38 cellular contexts compared by ENCODE assay signal in genomic region chr11:114685097-114685496, GRCh38. TPM values are rescaled to one million over a fixed set of nuclear protein-coding genes. Genes with fewer than 3 reads are reported as not detected.
DNase-seq lines count a peak whose midpoint lies in the region; ATAC-seq and TF ChIP-seq lines count a peak whose summit lies in the region.
"Had no signal": no experiment of that assay in that cellular context is flagged by ENCODE, and none has a peak within 500 bp of the region (broad histone marks: within the 10 kb centered on the region; RNA-seq: fewer than 3 reads in every experiment).

No MANE protein-coding gene starts in this region.

- no peaks in the 10 kb centered on the region for H3K36me3 ChIP-seq in colonic mucosa
- no peaks in the 10 kb centered on the region for H3K36me3 ChIP-seq in mucosa of descending colon (ENCODE audit: low read depth)
- H3K36me3 ChIP-seq: BE2C; BLaER1; BLaER1 treated with 17β-estradiol and CSF1 and Interleukin-3, amounts not matched to agents 10 nM and 100 nM had no signal

- no peaks in the 10 kb centered on the region for H3K36me3 Mint-ChIP-seq in activated CD4-positive, alpha-beta T cell treated with anti-CD3 and anti-CD28 coated beads, Interleukin-2, amount 10 ng/mL, durations not matched to agents 24 days and 14 days (ENCODE audit: low read depth)
- H3K36me3 Mint-ChIP-seq in activated CD4-positive, alpha-beta T cell treated with anti-CD3 and anti-CD28 coated beads for 36 hours (ENCODE audit: low read depth): no peaks in the 10 kb centered on the region
- H3K36me3 Mint-ChIP-seq: CD14-positive monocyte; CD4-positive, alpha-beta memory T cell; CD4-positive, CD25-positive, alpha-beta regulatory T cell; CD8-positive, alpha-beta memory T cell; CD8-positive, alpha-beta T cell had no signal

- POLR2A ChIA-PET in activated CD4-positive, alpha-beta T cell treated with anti-CD3 and anti-CD28 coated beads for 36 hours (lab: Charles Lee): no interaction called here

- no peaks in the 10 kb centered on the region for H3K4me1 ChIP-seq in colonic mucosa
- peaks cover 4% of the 10 kb centered on the region for H3K4me1 ChIP-seq in mucosa of descending colon (ENCODE audit: low read depth)
- H3K4me1 ChIP-seq: A549; BE2C; BLaER1; BLaER1 treated with 17β-estradiol and CSF1 and Interleukin-3, amounts not matched to agents 10 nM and 100 nM; Caco-2 had no signal

- CTCF ChIA-PET in activated CD4-positive, alpha-beta T cell treated with anti-CD3 and anti-CD28 coated beads for 36 hours (lab: Charles Lee): no interaction called here

- no peaks in the 10 kb centered on the region for H3K27me3 Mint-ChIP-seq in activated CD4-positive, alpha-beta T cell treated with anti-CD3 and anti-CD28 coated beads, Interleukin-2, amount 10 ng/mL, durations not matched to agents 24 days and 14 days
- H3K27me3 Mint-ChIP-seq in activated CD4-positive, alpha-beta T cell treated with anti-CD3 and anti-CD28 coated beads for 36 hours: no peaks in the 10 kb centered on the region
- H3K27me3 Mint-ChIP-seq: B cell; CD4-positive, alpha-beta memory T cell; CD4-positive, CD25-positive, alpha-beta regulatory T cell had no signal

- no peaks in the 10 kb centered on the region for H3K9me3 Mint-ChIP-seq in activated CD4-positive, alpha-beta T cell treated with anti-CD3 and anti-CD28 coated beads, Interleukin-2, amount 10 ng/mL, durations not matched to agents 24 days and 14 days
- peaks cover 4% of the 10 kb centered on the region for H3K9me3 Mint-ChIP-seq in activated CD4-positive, alpha-beta T cell treated with anti-CD3 and anti-CD28 coated beads for 36 hours (ENCODE audit: low read depth)

- H3K4me1 Mint-ChIP-seq in activated CD4-positive, alpha-beta T cell treated with anti-CD3 and anti-CD28 coated beads, Interleukin-2, amount 10 ng/mL, durations not matched to agents 24 days and 14 days: no peaks in the 10 kb centered on the region
- H3K4me1 Mint-ChIP-seq in activated CD4-positive, alpha-beta T cell treated with anti-CD3 and anti-CD28 coated beads for 36 hours: no peaks in the 10 kb centered on the region
- H3K4me1 Mint-ChIP-seq: B cell; CD14-positive monocyte; CD4-positive, alpha-beta memory T cell; CD8-positive, alpha-beta memory T cell had no signal

- ATAC-seq in activated CD4-positive, alpha-beta T cell treated with anti-CD3 and anti-CD28 coated beads for 36 hours: no peak
- ATAC-seq in left colon (peak; percentile 80), mucosa of descending colon (peak; percentile 70)
- ATAC-seq: A549; CD8-positive, alpha-beta T cell had no signal

- intact Hi-C loops in activated CD4-positive, alpha-beta T cell treated with anti-CD3 and anti-CD28 coated beads, Interleukin-2, amount 10 ng/mL, durations not matched to agents 24 days and 14 days (cut with micrococcal nuclease): no loop called here
- intact Hi-C loops in activated CD4-positive, alpha-beta T cell treated with anti-CD3 and anti-CD28 coated beads for 36 hours (cut with DNase I, micrococcal nuclease): no loop called here
- intact Hi-C loops in colonic mucosa (cut with DNase I) (no loop called here), left colon (cut with DNase I, micrococcal nuclease) (no loop called here), mucosa of descending colon (cut with DNase I, micrococcal nuclease) (no loop called here)

- DNase-seq in activated CD4-positive, alpha-beta T cell treated with anti-CD3 and anti-CD28 coated beads, Interleukin-2, amount 10 ng/mL, durations not matched to agents 24 days and 14 days: peak; percentile 16
- DNase-seq in activated CD4-positive, alpha-beta T cell treated with anti-CD3 and anti-CD28 coated beads for 36 hours: no peak
- no peak for DNase-seq in colonic mucosa
- DNase-seq in left colon: no peak
- no peak for DNase-seq in mucosa of descending colon
- no peak for DNase-seq in activated CD8-positive, alpha-beta memory T cell treated with anti-CD3 and anti-CD28 coated beads, Interleukin-2, amount 50 U/mL, for 4 hours
- DNase-seq in medulla oblongata (ENCODE audit: extremely low spot score): no peak
- no peak for DNase-seq in GM10266 (ENCODE audit: extremely low spot score)
- DNase-seq: 8988T; ACHN; AML-193; BE2C; C1 segment of cervical spinal cord; Caco-2; Calu3; CD4-positive, alpha-beta memory T cell; CD4-positive, alpha-beta T cell; CD4-positive, CD25-positive, alpha-beta regulatory T cell; CD8-positive, alpha-beta memory T cell; CD8-positive, alpha-beta T cell; COR-L47; DMS 273 treated with DMSO at 0.1 percent for 48 hours; DMS153; DMS53; DMS79; DMS79 treated with DMSO at 0.1 percent for 48 hours; DND-41; EL had no signal

- TF ChIP-seq CTCF in colonic mucosa (IDR thresholded peaks at IDR 0.05) (no peak), mucosa of descending colon (IDR thresholded peaks at IDR 0.05) (no peak), GM10266 (IDR thresholded peaks at IDR 0.05; ENCODE audit: control insufficient read depth, insufficient read depth, low read depth, missing control alignments) (no peak)

- H3K4me3 ChIP-seq in colonic mucosa: no peak overlapping the region
- no peak overlapping the region for H3K4me3 ChIP-seq in mucosa of descending colon
- H3K4me3 ChIP-seq: A549; BLaER1; BLaER1 treated with 17β-estradiol and CSF1 and Interleukin-3, amounts not matched to agents 10 nM and 100 nM had no signal

- H3K27me3 ChIP-seq in colonic mucosa: no peaks in the 10 kb centered on the region
- H3K27me3 ChIP-seq: BLaER1; BLaER1 treated with 17β-estradiol and CSF1 and Interleukin-3, amounts not matched to agents 10 nM and 100 nM had no signal

- no peak overlapping the region for H3K9ac ChIP-seq in colonic mucosa (ENCODE audit: low read depth in 2 of 2, low read length in 2 of 2)
- H3K9ac ChIP-seq: BLaER1; BLaER1 treated with 17β-estradiol and CSF1 and Interleukin-3, amounts not matched to agents 10 nM and 100 nM had no signal

- H3K4me3 Mint-ChIP-seq in activated CD4-positive, alpha-beta T cell treated with anti-CD3 and anti-CD28 coated beads, Interleukin-2, amount 10 ng/mL, durations not matched to agents 24 days and 14 days: no peak overlapping the region
- H3K4me3 Mint-ChIP-seq in activated CD4-positive, alpha-beta T cell treated with anti-CD3 and anti-CD28 coated beads for 36 hours: no peak overlapping the region
- H3K4me3 Mint-ChIP-seq: B cell; CD14-positive monocyte; CD4-positive, alpha-beta memory T cell; CD4-positive, alpha-beta T cell; CD4-positive, CD25-positive, alpha-beta regulatory T cell; CD8-positive, alpha-beta memory T cell; CD8-positive, alpha-beta T cell had no signal

- peak overlapping the region; percentile 24 for H3K27ac ChIP-seq in colonic mucosa
- H3K27ac ChIP-seq: 22Rv1; A549; BLaER1; BLaER1 treated with 17β-estradiol and CSF1 and Interleukin-3, amounts not matched to agents 10 nM and 100 nM; C4-2B had no signal

- no peak overlapping the region for H3K27ac Mint-ChIP-seq in activated CD4-positive, alpha-beta T cell treated with anti-CD3 and anti-CD28 coated beads, Interleukin-2, amount 10 ng/mL, durations not matched to agents 24 days and 14 days
- no peak overlapping the region for H3K27ac Mint-ChIP-seq in activated CD4-positive, alpha-beta T cell treated with anti-CD3 and anti-CD28 coated beads for 36 hours
- H3K27ac Mint-ChIP-seq: B cell; CD14-positive monocyte; CD4-positive, alpha-beta memory T cell; CD4-positive, alpha-beta T cell; CD4-positive, CD25-positive, alpha-beta regulatory T cell; CD8-positive, alpha-beta memory T cell; CD8-positive, alpha-beta T cell had no signal

- H3K9me3 ChIP-seq in colonic mucosa (no peaks in the 10 kb centered on the region), mucosa of descending colon (no peaks in the 10 kb centered on the region)
- H3K9me3 ChIP-seq: A549, BE2C had no signal

RNA-seq across cellular contexts. Expression of gene NXPE2, which starts 6.8 kb away (rescaled TPM):
- total RNA-seq in activated CD4-positive, alpha-beta T cell treated with anti-CD3 and anti-CD28 coated beads, Interleukin-2, amount 10 ng/mL, durations not matched to agents 24 days and 14 days: not detected in 2 replicates
- total RNA-seq in activated CD4-positive, alpha-beta T cell treated with anti-CD3 and anti-CD28 coated beads for 36 hours: not detected
- total RNA-seq in colonic mucosa: 10 to 100 TPM; 22.2 to 33.8 TPM
- 10 to 100 TPM; 17.0 to 28.1 TPM for total RNA-seq in left colon
- total RNA-seq in mucosa of descending colon: 10 to 100 TPM; 20.4 to 43.8 (median 24.9) TPM
- total RNA-seq: A172; A673; B cell; Caco-2; Calu3; CD4-positive, alpha-beta memory T cell; CD4-positive, alpha-beta T cell; CD4-positive, CD25-positive, alpha-beta regulatory T cell; CD8-positive, alpha-beta memory T cell; CD8-positive, alpha-beta T cell; Daoy had no signal

Comparison
In these comparisons a context has a peak if more than half of its experiments do, and no peak if none do; other contexts are left out.
1. RNA of gene NXPE2, which starts 6.8 kb away (total RNA-seq): 22.2 to 33.8 TPM in colonic mucosa, 17.0 to 28.1 TPM in left colon and 20.4 to 43.8 TPM in mucosa of descending colon; not detected in activated CD4-positive, alpha-beta T cell treated with anti-CD3 and anti-CD28 coated beads, Interleukin-2, amount 10 ng/mL, durations not matched to agents 24 days and 14 days and not detected in activated CD4-positive, alpha-beta T cell treated with anti-CD3 and anti-CD28 coated beads for 36 hours; every median in the first group is over 10 times any median in the second.